2 cellular contexts compared by ENCODE assay signal in genomic region chr5:79720096-79720495, GRCh38.
A peak's percentile ranks its signal among the peaks of the same experiment; 100 is the strongest.
TF ChIP-seq lines count a peak whose summit lies in the region.

No MANE protein-coding gene starts in this region.

TF ChIP-seq in HepG2, 621 proteins besides CTCF, POLR2A, EP300 and RAD21:
- no peak for TF ChIP-seq NCOA2 (CRISPR knock-in tag; IDR thresholded peaks at IDR 0.05)
- TF ChIP-seq SNAPC2 (CRISPR knock-in tag; IDR thresholded peaks at IDR 0.05), result no peak
- TF ChIP-seq ZNF414 (CRISPR knock-in tag; IDR thresholded peaks at IDR 0.05), result no peak
- TF ChIP-seq ZNF317 (CRISPR knock-in tag; IDR thresholded peaks at IDR 0.05), result peak; percentile 99

TF ChIP-seq in K562, 482 proteins besides CTCF, POLR2A, EP300 and RAD21 (continues in another document):
- TF ChIP-seq ZFP1 (CRISPR knock-in tag; IDR thresholded peaks at IDR 0.05), result no peak
- TF ChIP-seq TRIM28 (IDR thresholded peaks at IDR 0.05), result peak; percentile 99
- TF ChIP-seq CREB5 (CRISPR knock-in tag; IDR thresholded peaks at IDR 0.05), result no peak
- TF ChIP-seq ZNF384 (IDR thresholded peaks at IDR 0.05; ENCODE audit: low read depth, low read length), result no peak
- TF ChIP-seq TCF7L2 (IDR thresholded peaks at IDR 0.05; ENCODE audit: low read depth, low read length), result no peak
- TF ChIP-seq GABPB1 (CRISPR knock-in tag; IDR thresholded peaks at IDR 0.05), result no peak
- TF ChIP-seq NFE2L1 (tag; IDR thresholded peaks at IDR 0.05; ENCODE audit: borderline replicate concordance, low read depth), result no peak
- TF ChIP-seq ZNF282 (CRISPR knock-in tag; IDR thresholded peaks at IDR 0.05), result no peak
- no peak for TF ChIP-seq ZBTB11 (CRISPR knock-in tag; IDR thresholded peaks at IDR 0.05)
- no peak for TF ChIP-seq BCOR (IDR thresholded peaks at IDR 0.05)
- TF ChIP-seq PRDM10 (IDR thresholded peaks at IDR 0.05; ENCODE audit: partially characterized antibody), result no peak
- no peak for TF ChIP-seq ARID4B (CRISPR knock-in tag; IDR thresholded peaks at IDR 0.05)
- TF ChIP-seq ZNF511 (CRISPR knock-in tag; IDR thresholded peaks at IDR 0.05), result no peak
- no peak for TF ChIP-seq CREB1 (IDR thresholded peaks at IDR 0.05)
- TF ChIP-seq CREB1 (CRISPR knock-in tag; IDR thresholded peaks at IDR 0.05), result no peak
- no peak for TF ChIP-seq HMBOX1 (IDR thresholded peaks at IDR 0.05)
- TF ChIP-seq TGIF2 (CRISPR knock-in tag; IDR thresholded peaks at IDR 0.05), result no peak
- 0 out of 2 replicates have a peak, but pooled peaks have one; percentile 23 for TF ChIP-seq ZEB2 (IDR thresholded peaks at IDR 0.05)
- peak; percentile 53 for TF ChIP-seq PKNOX1 (IDR thresholded peaks at IDR 0.05)
- TF ChIP-seq TCFL5 (CRISPR knock-in tag; conservative IDR thresholded peaks at IDR 0.05), result no peak
- TF ChIP-seq ELK1 (CRISPR knock-in tag; IDR thresholded peaks at IDR 0.05), result no peak
- no peak for TF ChIP-seq SNAPC5 (CRISPR knock-in tag; IDR thresholded peaks at IDR 0.05)
- TF ChIP-seq EWSR1 (IDR thresholded peaks at IDR 0.05; ENCODE audit: borderline replicate concordance, low read depth, partially characterized antibody), result no peak
- TF ChIP-seq OTX1 (CRISPR knock-in tag; IDR thresholded peaks at IDR 0.05), result no peak
- 0 out of 4 replicates have a peak, but pooled peaks of 1 of the 2 experiments have one; percentile 11 for TF ChIP-seq MAZ (CRISPR knock-in tag; conservative IDR thresholded peaks at IDR 0.05 in 1 of 2, IDR thresholded peaks at IDR 0.05 in 1 of 2)
- no peak for TF ChIP-seq TFE3 (CRISPR knock-in tag; IDR thresholded peaks at IDR 0.05)
- no peak for TF ChIP-seq TAF9B (IDR thresholded peaks at IDR 0.05; ENCODE audit: partially characterized antibody)
- no peak for TF ChIP-seq PCBP1 (IDR thresholded peaks at IDR 0.05; ENCODE audit: low read depth, low read length, poor library complexity, severe bottlenecking)
- no peak for TF ChIP-seq GTF2F1 (IDR thresholded peaks at IDR 0.05; ENCODE audit: low read depth, low read length)
- no peak for TF ChIP-seq BHLHE40 (IDR thresholded peaks at IDR 0.05; ENCODE audit: low read length)
- TF ChIP-seq ILF3 (IDR thresholded peaks at IDR 0.05; ENCODE audit: borderline replicate concordance), result no peak
- no peak for TF ChIP-seq HOXB6 (CRISPR knock-in tag; IDR thresholded peaks at IDR 0.05; ENCODE audit: borderline replicate concordance)
- TF ChIP-seq NFRKB (IDR thresholded peaks at IDR 0.05; ENCODE audit: low read depth), result no peak
- no peak for TF ChIP-seq RFX7 (CRISPR knock-in tag; IDR thresholded peaks at IDR 0.05)
- TF ChIP-seq HNRNPL (IDR thresholded peaks at IDR 0.05; ENCODE audit: low read depth, low read length), result no peak
- TF ChIP-seq THAP7 (CRISPR knock-in tag; IDR thresholded peaks at IDR 0.05), result no peak
- TF ChIP-seq ZNF12 (CRISPR knock-in tag; IDR thresholded peaks at IDR 0.05), result no peak
- TF ChIP-seq FOXM1 (IDR thresholded peaks at IDR 0.05; ENCODE audit: low read depth), result 0 out of 2 replicates have a peak, but pooled peaks have one; percentile 21
- no peak for TF ChIP-seq FOXM1 (CRISPR knock-in tag; IDR thresholded peaks at IDR 0.05; ENCODE audit: low read depth)
- peak; percentile 68 for TF ChIP-seq MYBL2 (IDR thresholded peaks at IDR 0.05; ENCODE audit: low read depth)
- no peak for TF ChIP-seq MYBL2 (CRISPR knock-in tag; IDR thresholded peaks at IDR 0.05; ENCODE audit: borderline replicate concordance)
